In the genomic region with DNA sequence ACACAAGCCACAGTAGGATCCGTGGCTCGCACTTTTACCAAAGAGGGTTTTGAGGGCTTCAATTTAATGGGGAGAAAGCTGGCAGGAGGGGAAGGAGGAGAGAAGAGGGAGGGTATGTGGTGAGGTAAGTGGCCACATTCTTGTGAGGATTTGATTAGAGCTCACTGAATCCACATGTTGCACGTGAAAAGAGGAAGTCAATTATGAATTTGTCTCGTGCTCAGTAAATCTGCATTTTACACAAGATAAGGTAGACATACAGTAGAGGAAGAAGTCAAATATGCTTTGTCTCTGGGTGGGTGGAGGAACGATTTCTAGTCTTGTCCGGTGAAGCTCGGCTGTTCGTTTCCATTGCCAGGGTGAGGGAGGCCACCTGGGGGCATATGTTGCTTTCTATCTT, we compare ENCODE assay signal across 8 cellular contexts. TPM values are rescaled to one million over a fixed set of nuclear protein-coding genes. Genes with fewer than 3 reads are reported as not detected.
DNase-seq lines count a peak whose midpoint lies in the region; ATAC-seq and TF ChIP-seq lines count a peak whose summit lies in the region.

No MANE protein-coding gene starts in this region.

- no peak for TF ChIP-seq CTCF in VCaP (conservative IDR thresholded peaks at IDR 0.05)
- TF ChIP-seq CTCF in suprapubic skin (IDR thresholded peaks at IDR 0.05) = no peak

- peaks cover 15% of the 10 kb centered on the region for H3K4me1 Mint-ChIP-seq in activated CD4-positive, alpha-beta T cell treated with anti-CD3 and anti-CD28 coated beads, Interleukin-2, amount 10 ng/mL, durations not matched to agents 24 days and 14 days

- H3K4me3 ChIP-seq in iPS DF 6.9 (ENCODE audit: low read length) = peak overlapping the region; percentile 86; the same call in 1 of the 2 replicates
- peak overlapping the region; percentile 88 for H3K4me3 ChIP-seq in suprapubic skin

- TF ChIP-seq POLR2A in suprapubic skin (IDR thresholded peaks at IDR 0.05) = no peak

- H3K4me1 ChIP-seq in iPS DF 6.9 (ENCODE audit: control insufficient read depth, insufficient read depth, low read length) (no peaks in the 10 kb centered on the region), suprapubic skin (peaks cover 16% of the 10 kb centered on the region)

- no peak for TF ChIP-seq EP300 in suprapubic skin (IDR thresholded peaks at IDR 0.05)

- H3K9me3 ChIP-seq in iPS DF 6.9 (ENCODE audit: control insufficient read depth, insufficient read depth, low read length) = no peaks in the 10 kb centered on the region
- no peaks in the 10 kb centered on the region for H3K9me3 ChIP-seq in suprapubic skin

- peaks cover 9% of the 10 kb centered on the region for H3K27me3 Mint-ChIP-seq in activated CD4-positive, alpha-beta T cell treated with anti-CD3 and anti-CD28 coated beads, Interleukin-2, amount 10 ng/mL, durations not matched to agents 24 days and 14 days

- DNase-seq in activated CD4-positive, alpha-beta T cell treated with anti-CD3 and anti-CD28 coated beads, Interleukin-2, amount 10 ng/mL, durations not matched to agents 24 days and 14 days = no peak
- no peak for DNase-seq in activated CD4-positive, alpha-beta T cell treated with anti-CD3 and anti-CD28 coated beads, Interleukin-2, amount 50 U/mL, for 1 hour
- DNase-seq in iPS DF 6.9 (ENCODE audit: low read depth, low spot score) (no peak), suprapubic skin (ENCODE audit: low spot score in 2 of 2) (peak in 1 of 2 donors; percentile 31), HEK293T (ENCODE audit: extremely low spot score) (no peak)
- DNase-seq in activated CD4-positive, CD25-positive, alpha-beta regulatory T cell treated with anti-CD3 and anti-CD28 coated beads, Interleukin-2, amount 50 U/mL, for 72 hours = no peak

- H3K27me3 ChIP-seq in iPS DF 6.9 (ENCODE audit: control insufficient read depth, insufficient read depth, low read length) (no peaks in the 10 kb centered on the region), suprapubic skin (peaks cover 16% of the 10 kb centered on the region)

- H3K9me3 Mint-ChIP-seq in activated CD4-positive, alpha-beta T cell treated with anti-CD3 and anti-CD28 coated beads, Interleukin-2, amount 10 ng/mL, durations not matched to agents 24 days and 14 days = peaks cover 21% of the 10 kb centered on the region

- no peak for ATAC-seq in HG03159 (IDR thresholded peaks at IDR 0.05; ENCODE audit: unreplicated experiment)

- H3K36me3 Mint-ChIP-seq in activated CD4-positive, alpha-beta T cell treated with anti-CD3 and anti-CD28 coated beads, Interleukin-2, amount 10 ng/mL, durations not matched to agents 24 days and 14 days (ENCODE audit: low read depth) = peaks cover 70% of the 10 kb centered on the region

- H3K27ac ChIP-seq in VCaP = peak overlapping the region; percentile 74
- H3K27ac ChIP-seq in iPS DF 6.9 (ENCODE audit: low read length) = no peak overlapping the region
- H3K27ac ChIP-seq in suprapubic skin = no peak overlapping the region

- CTCF ChIA-PET in HEK293T (lab: Yijun Ruan, JAX) = no interaction called here

- peak overlapping the region; percentile 63 for H3K27ac Mint-ChIP-seq in activated CD4-positive, alpha-beta T cell treated with anti-CD3 and anti-CD28 coated beads, Interleukin-2, amount 10 ng/mL, durations not matched to agents 24 days and 14 days

- intact Hi-C loops in activated CD4-positive, alpha-beta T cell treated with anti-CD3 and anti-CD28 coated beads, Interleukin-2, amount 10 ng/mL, durations not matched to agents 24 days and 14 days (cut with micrococcal nuclease) = loop anchor here (1.0 to 2.0 kb wide), 2 partner anchors 32 to 81 kb away; a partner anchor contains a TSS

- no CpG with 5 or more reads among the region's 8 CpGs for WGBS in iPS DF 6.9 (ENCODE audit: insufficient coverage, insufficient read length)
- WGBS in suprapubic skin = 19% methylated on average over 8 of the region's 8 CpGs

- H3K36me3 ChIP-seq in iPS DF 6.9 (ENCODE audit: control insufficient read depth, insufficient read depth, low read length) (peaks cover 21% of the 10 kb centered on the region), suprapubic skin (peaks cover 27% of the 10 kb centered on the region)

- POLR2A ChIA-PET in HEK293T (lab: Yijun Ruan, JAX) = interaction anchor here (1.3 kb wide), 1 partner anchor 143 kb away, joined by 3 read pairs; a partner anchor contains a TSS

- peak overlapping the region; percentile 85 for H3K4me3 Mint-ChIP-seq in activated CD4-positive, alpha-beta T cell treated with anti-CD3 and anti-CD28 coated beads, Interleukin-2, amount 10 ng/mL, durations not matched to agents 24 days and 14 days

TF ChIP-seq in HEK293T, 16 proteins besides CTCF, POLR2A, EP300 and RAD21:
- TF ChIP-seq CTBP1 (IDR thresholded peaks at IDR 0.05; ENCODE audit: borderline replicate concordance) = no peak
- no peak for TF ChIP-seq ZNF384 (IDR thresholded peaks at IDR 0.05)
- TF ChIP-seq FOXM1 (IDR thresholded peaks at IDR 0.05; ENCODE audit: borderline replicate concordance) = no peak
- TF ChIP-seq LEF1 (IDR thresholded peaks at IDR 0.05; ENCODE audit: borderline replicate concordance) = no peak
- TF ChIP-seq FOXK2 (IDR thresholded peaks at IDR 0.05) = no peak
- no peak for TF ChIP-seq ELF4 (IDR thresholded peaks at IDR 0.05)
- TF ChIP-seq BHLHE40 (IDR thresholded peaks at IDR 0.05; ENCODE audit: borderline replicate concordance) = no peak
- TF ChIP-seq, protein P1, sequence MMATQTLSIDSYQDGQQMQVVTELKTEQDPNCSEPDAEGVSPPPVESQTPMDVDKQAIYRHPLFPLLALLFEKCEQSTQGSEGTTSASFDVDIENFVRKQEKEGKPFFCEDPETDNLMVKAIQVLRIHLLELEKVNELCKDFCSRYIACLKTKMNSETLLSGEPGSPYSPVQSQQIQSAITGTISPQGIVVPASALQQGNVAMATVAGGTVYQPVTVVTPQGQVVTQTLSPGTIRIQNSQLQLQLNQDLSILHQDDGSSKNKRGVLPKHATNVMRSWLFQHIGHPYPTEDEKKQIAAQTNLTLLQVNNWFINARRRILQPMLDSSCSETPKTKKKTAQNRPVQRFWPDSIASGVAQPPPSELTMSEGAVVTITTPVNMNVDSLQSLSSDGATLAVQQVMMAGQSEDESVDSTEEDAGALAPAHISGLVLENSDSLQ (IDR thresholded peaks at IDR 0.05) = no peak
- no peak for TF ChIP-seq SUZ12 (IDR thresholded peaks at IDR 0.05)
- no peak for TF ChIP-seq SP1 (IDR thresholded peaks at IDR 0.05)
- no peak for TF ChIP-seq NFRKB (IDR thresholded peaks at IDR 0.05)
- TF ChIP-seq TARDBP (IDR thresholded peaks at IDR 0.05) = no peak
- no peak for TF ChIP-seq ARNT (IDR thresholded peaks at IDR 0.05)

RNA-seq across cellular contexts. Expression of a gene that starts 0.9 kb away (rescaled TPM):
- 17.4 and 19.8 TPM in 2 replicates for total RNA-seq in activated CD4-positive, alpha-beta T cell treated with anti-CD3 and anti-CD28 coated beads, Interleukin-2, amount 10 ng/mL, durations not matched to agents 24 days and 14 days
- total RNA-seq in suprapubic skin = 1 to 10 TPM; 3.7 to 6.7 (median 5.0) TPM

RNA-seq across cellular contexts. Expression of a gene that starts 5.0 kb away (rescaled TPM):
- 0.02 TPM in 2 replicates for total RNA-seq in activated CD4-positive, alpha-beta T cell treated with anti-CD3 and anti-CD28 coated beads, Interleukin-2, amount 10 ng/mL, durations not matched to agents 24 days and 14 days
- total RNA-seq in suprapubic skin = 1 to 10 TPM in 1 of 4 donors, under 1 TPM in 2, not detected in 1; 0.16 to 1.4 (median 0.89) TPM

RNA-seq across cellular contexts. Expression of a gene that starts 32.5 kb away (rescaled TPM):
- 1.9 and 2.6 TPM in 2 replicates for total RNA-seq in activated CD4-positive, alpha-beta T cell treated with anti-CD3 and anti-CD28 coated beads, Interleukin-2, amount 10 ng/mL, durations not matched to agents 24 days and 14 days
- 1 to 10 TPM; 2.7 to 6.2 (median 4.4) TPM for total RNA-seq in suprapubic skin
